Comparison of ENCODE assay signal across 8 cellular contexts in the genomic region with DNA sequence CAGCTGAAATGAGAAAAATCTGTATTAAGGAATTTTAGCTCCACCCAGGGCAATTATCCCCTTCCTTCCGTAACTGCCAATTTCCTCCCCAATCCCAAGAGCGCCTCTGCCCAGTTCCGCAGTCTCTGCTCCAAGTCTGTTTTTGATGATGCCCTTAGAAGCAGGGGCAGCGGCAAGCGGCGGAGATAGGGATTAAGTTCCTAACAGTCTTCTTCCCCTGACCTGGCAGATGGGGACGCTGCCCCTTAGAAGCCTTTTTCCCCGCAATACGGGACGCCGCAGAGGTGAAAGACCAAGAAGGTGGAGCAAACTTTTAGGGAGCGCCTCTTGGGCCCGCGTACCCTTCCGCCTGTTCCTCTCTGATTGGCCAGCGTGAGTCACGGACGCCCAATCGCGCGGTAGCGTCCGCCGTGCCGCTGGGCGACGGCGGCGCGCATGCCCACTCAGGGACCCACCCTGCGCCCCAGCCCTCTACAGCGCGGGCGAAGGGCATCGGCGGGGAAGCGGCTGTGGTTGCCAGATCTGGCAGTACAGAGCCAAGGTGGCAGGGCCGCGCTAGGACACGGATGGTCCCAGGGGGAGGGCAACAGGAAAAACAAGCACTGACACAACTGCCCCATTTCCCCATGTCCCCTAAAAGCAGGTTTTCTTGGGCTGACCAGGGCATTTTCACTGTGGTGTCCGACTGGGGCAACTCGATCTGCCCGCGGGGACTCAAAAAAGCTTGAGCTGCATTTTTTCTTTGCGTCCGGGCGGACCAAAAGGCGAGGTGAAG. TPM values are rescaled to one million over a fixed set of nuclear protein-coding genes. Genes with fewer than 3 reads are reported as not detected.
DNase-seq lines count a peak whose midpoint lies in the region; ATAC-seq, FAIRE-seq and TF ChIP-seq lines count a peak whose summit lies in the region.

No MANE protein-coding gene starts in this region.

- H3K9ac ChIP-seq in astrocyte (ENCODE audit: low read length) (peak overlapping the region; percentile 93), rectal smooth muscle tissue (ENCODE audit: low read length) (peak overlapping the region; percentile 72)

- peaks cover 11% of the 10 kb centered on the region for H3K4me1 ChIP-seq in astrocyte (ENCODE audit: insufficient read depth, low read length)
- H3K4me1 ChIP-seq in rectal smooth muscle tissue (ENCODE audit: control insufficient read depth, insufficient read depth, low read length): peaks cover 11% of the 10 kb centered on the region
- peaks cover 0 to 5% of the 10 kb centered on the region in 2 donors for H3K4me1 ChIP-seq in aorta (ENCODE audit: control insufficient read depth in 1 of 2, insufficient read depth in 2 of 2, low read length in 2 of 2)

- H3K4me3 Mint-ChIP-seq in T-helper 2 cell treated with Interferon-gamma antibody and Interleukin-4, amounts not matched to agents 5 μg/mL and 100 μg/mL, for 36 hours: peak overlapping the region; percentile 95
- H3K4me3 Mint-ChIP-seq in astrocyte (ENCODE audit: unreplicated experiment): peak overlapping the region; percentile 96

- peaks cover 31% of the 10 kb centered on the region for H3K79me2 ChIP-seq in astrocyte (ENCODE audit: insufficient read depth, low read length)

- H3K4me1 Mint-ChIP-seq in T-helper 2 cell treated with Interferon-gamma antibody and Interleukin-4, amounts not matched to agents 5 μg/mL and 100 μg/mL, for 36 hours (ENCODE audit: low read depth): peaks cover 23% of the 10 kb centered on the region
- H3K4me1 Mint-ChIP-seq in astrocyte (ENCODE audit: low read depth, unreplicated experiment): peaks cover 13% of the 10 kb centered on the region

- no peak for TF ChIP-seq CTCF in astrocyte (IDR thresholded peaks at IDR 0.05; ENCODE audit: insufficient read depth, low read depth, low read length)

- no peaks in the 10 kb centered on the region for H3K27me3 ChIP-seq in astrocyte (ENCODE audit: insufficient read depth, low read length)
- H3K27me3 ChIP-seq in rectal smooth muscle tissue (ENCODE audit: control insufficient read depth, insufficient read depth, low read length): no peaks in the 10 kb centered on the region
- H3K27me3 ChIP-seq in aorta (ENCODE audit: control insufficient read depth in 1 of 2, insufficient read depth in 2 of 2, low read length in 1 of 2): no peaks in the 10 kb centered on the region

- WGBS in aorta, 2 donors: 0 to 1% methylated on average over 47 to 48 of the region's 48 CpGs

- H3K27ac ChIP-seq in astrocyte (ENCODE audit: low read depth, low read length) (peak overlapping the region; percentile 79), rectal smooth muscle tissue (ENCODE audit: low read depth, low read length) (peak overlapping the region; percentile 94), aorta (ENCODE audit: low read depth in 1 of 2, low read length in 2 of 2) (peak overlapping the region; percentile 79 to 99)

- H3K27ac Mint-ChIP-seq in T-helper 2 cell treated with Interferon-gamma antibody and Interleukin-4, amounts not matched to agents 5 μg/mL and 100 μg/mL, for 36 hours: peak overlapping the region; percentile 97
- peak overlapping the region; percentile 89 for H3K27ac Mint-ChIP-seq in astrocyte (ENCODE audit: unreplicated experiment)

- H3K36me3 ChIP-seq in astrocyte (ENCODE audit: insufficient read depth, low read length) (no peaks in the 10 kb centered on the region), rectal smooth muscle tissue (ENCODE audit: control insufficient read depth, insufficient read depth, low read length) (no peaks in the 10 kb centered on the region), aorta (ENCODE audit: control insufficient read depth in 1 of 2, insufficient read depth in 2 of 2, low read length in 1 of 2) (no peaks in the 10 kb centered on the region)

- H3K27me3 Mint-ChIP-seq in T-helper 2 cell treated with Interferon-gamma antibody and Interleukin-4, amounts not matched to agents 5 μg/mL and 100 μg/mL, for 36 hours (ENCODE audit: low read depth): no peaks in the 10 kb centered on the region
- H3K27me3 Mint-ChIP-seq in astrocyte (ENCODE audit: low read depth, unreplicated experiment): no peaks in the 10 kb centered on the region

- DNase-seq in NCI-H187 treated with DMSO at 0.1 percent for 48 hours (lab: John Stamatoyannopoulos, UW) (peak; percentile 52), astrocyte (ENCODE audit: low read depth) (peak; percentile 83), hepatic stellate cell (ENCODE audit: low spot score) (peak; percentile 96), aorta (peak; percentile 95 to 96)
- peak; percentile 92 for DNase-seq in T-helper 2 cell treated with Interferon-gamma antibody and Interleukin-4, amounts not matched to agents 5 μg/mL and 100 μg/mL, for 36 hours (ENCODE audit: low spot score)

- H4K20me1 ChIP-seq in astrocyte (ENCODE audit: insufficient read depth, low read length): peaks cover 8% of the 10 kb centered on the region

- no peaks in the 10 kb centered on the region for H3K9me3 ChIP-seq in astrocyte (ENCODE audit: insufficient read depth, low read depth, low read length)
- no peaks in the 10 kb centered on the region for H3K9me3 ChIP-seq in aorta (ENCODE audit: control insufficient read depth, low read length)

- peak; percentile 75 for TF ChIP-seq POLR2A in GM18505 (IDR thresholded peaks at IDR 0.05; ENCODE audit: borderline replicate concordance, extremely low read depth, insufficient read depth, insufficient read length)

- peaks cover 7% of the 10 kb centered on the region for H3K36me3 Mint-ChIP-seq in T-helper 2 cell treated with Interferon-gamma antibody and Interleukin-4, amounts not matched to agents 5 μg/mL and 100 μg/mL, for 36 hours (ENCODE audit: low read depth)
- H3K36me3 Mint-ChIP-seq in astrocyte (ENCODE audit: low read depth, unreplicated experiment): no peaks in the 10 kb centered on the region

- H2AFZ ChIP-seq in astrocyte (ENCODE audit: low read depth, low read length): peak overlapping the region; percentile 99

- no peaks in the 10 kb centered on the region for H3K9me3 Mint-ChIP-seq in T-helper 2 cell treated with Interferon-gamma antibody and Interleukin-4, amounts not matched to agents 5 μg/mL and 100 μg/mL, for 36 hours
- H3K9me3 Mint-ChIP-seq in astrocyte (ENCODE audit: unreplicated experiment): peaks cover 1% of the 10 kb centered on the region

- intact Hi-C loops in aorta (cut with DNase I): loop anchor here (1.0 to 5.0 kb wide), 3 partner anchors 36 to 234 kb away; a partner anchor contains a TSS

- peak; percentile 73 for ATAC-seq in GM18505 (IDR thresholded peaks at IDR 0.05; ENCODE audit: unreplicated experiment)
- ATAC-seq in HG02970 (IDR thresholded peaks at IDR 0.05; ENCODE audit: low FRiP score, unreplicated experiment): peak; percentile 73
- ATAC-seq in aorta (ENCODE audit: low FRiP score): peak; percentile 97

- peak overlapping the region; percentile 96 for H3K4me2 ChIP-seq in astrocyte (ENCODE audit: low read length)

- H3K4me3 ChIP-seq in astrocyte (ENCODE audit: insufficient read depth, low read depth, low read length) (peak overlapping the region; percentile 85), rectal smooth muscle tissue (ENCODE audit: low read length) (peak overlapping the region; percentile 89), aorta (ENCODE audit: low read length in 2 of 2) (peak overlapping the region; percentile 97 to 99)

- FAIRE-seq in astrocyte (lab: Jason Lieb, UNC): peak; percentile 54

RNA-seq across cellular contexts. Expression of a gene that starts 0.8 kb away (rescaled TPM):
- total RNA-seq in astrocyte: 9.7 and 10.7 TPM in 2 replicates
- 10 to 100 TPM; 31.0 to 44.3 TPM for total RNA-seq in aorta
- 10 to 100 TPM in 1 of 2 donors, 1 to 10 TPM in 1; 9.3 to 15.8 TPM for polyA plus RNA-seq in aorta

Comparison
In these comparisons a context has a peak if more than half of its experiments do, and no peak if none do; other contexts are left out.
1. Peak in every context shown above with its lines: DNase-seq, ATAC-seq, H3K4me3 ChIP-seq and H3K27ac ChIP-seq.